In genomic region chr7:138002096-138002827, GRCh38 we compare ENCODE assay signal across 8 cellular contexts.
DNase-seq lines count a peak whose midpoint lies in the region; ATAC-seq and TF ChIP-seq lines count a peak whose summit lies in the region.

No MANE protein-coding gene starts in this region.

- TF ChIP-seq CTCF in AG04449 (IDR thresholded peaks at IDR 0.05; ENCODE audit: insufficient read depth, low read length, missing control alignments), result peak; percentile 70
- TF ChIP-seq CTCF in WI38 (IDR thresholded peaks at IDR 0.05; ENCODE audit: low read depth, low read length), result peak; percentile 86
- TF ChIP-seq CTCF in cardiac fibroblast (IDR thresholded peaks at IDR 0.05; ENCODE audit: low read depth, low read length), result peak; percentile 80

- CTCF ChIA-PET in AG04449 (lab: Yijun Ruan, JAX), result interaction anchor here (0.8 to 18.5 kb wide), 49 partner anchors 9 to 857 kb away, joined by 3 to 831 read pairs (median 6); no protein-coding TSS in a partner anchor

- H3K4me3 ChIP-seq in AG04449 (ENCODE audit: low read depth, low read length) (peak overlapping the region; percentile 97), WI38 (ENCODE audit: low read depth, low read length) (peak overlapping the region; percentile 94), cardiac fibroblast (replicated peaks in 1 of 2; ENCODE audit: low read depth in 2 of 2, low read length in 2 of 2) (peak overlapping the region; percentile 80 to 97), skin epidermis (peak overlapping the region; percentile 62 to 97 (median 83))

- peak; percentile 93 for ATAC-seq in GM18870 (IDR thresholded peaks at IDR 0.05; ENCODE audit: unreplicated experiment)
- peak; percentile 96 for ATAC-seq in HG03159 (IDR thresholded peaks at IDR 0.05; ENCODE audit: unreplicated experiment)

- DNase-seq in AG04449 (ENCODE audit: low read depth, low spot score) (peak; percentile 99), NCI-H2196 treated with DMSO at 0.1 percent for 48 hours (lab: John Stamatoyannopoulos, UW; ENCODE audit: unreplicated experiment) (peak; percentile 97), cardiac fibroblast (ENCODE audit: low read depth in 2 of 2) (peak; percentile 100), iPS-NIHi11 (ENCODE audit: low spot score) (peak; percentile 94)

- peak overlapping the region in 19 of 21 experiments; percentile 79 to 95 (median 89) for H3K27ac ChIP-seq in skin epidermis

- POLR2A ChIA-PET in AG04449 (lab: Yijun Ruan, JAX), result interaction anchor here (0.8 to 3.2 kb wide), 7 partner anchors 11 to 411 kb away, joined by 3 to 35 read pairs (median 3); no protein-coding TSS in a partner anchor

Comparison
In these comparisons a context has a peak if more than half of its experiments do, and no peak if none do; other contexts are left out.
1. Peak in every context shown above with its lines: DNase-seq, ATAC-seq, H3K4me3 ChIP-seq and H3K27ac ChIP-seq.